ENCODE assay signal across 10 cellular contexts in the genomic region with DNA sequence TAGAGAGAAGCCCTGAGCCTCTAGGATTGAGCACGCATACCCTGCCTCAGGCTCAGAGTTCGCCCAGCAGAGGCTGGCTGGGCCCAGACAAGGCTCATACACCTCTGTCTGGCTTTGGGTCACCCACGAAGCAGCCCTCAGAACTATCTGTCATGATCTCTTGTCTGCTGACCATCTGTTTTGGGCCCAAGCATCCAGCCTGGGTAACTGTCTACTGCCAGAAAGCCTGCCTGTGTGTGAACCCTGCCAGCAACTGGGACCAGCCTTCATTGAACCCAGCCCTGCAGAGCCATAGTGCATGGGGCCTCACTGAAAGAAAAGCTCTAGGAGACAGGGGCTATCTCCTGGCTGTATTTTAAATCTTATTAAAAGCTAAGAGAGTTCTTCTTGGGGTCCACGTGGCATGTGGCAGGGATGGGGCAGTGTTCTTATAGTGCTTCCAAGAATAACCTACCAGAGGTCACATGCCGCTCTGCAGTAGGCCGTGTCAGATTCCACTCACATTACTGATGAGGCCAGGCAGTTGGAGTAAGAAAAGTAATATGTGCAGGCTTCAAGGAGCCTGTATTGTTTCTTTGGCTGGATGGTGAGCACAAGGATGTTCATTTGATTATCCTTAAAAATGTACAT. TPM values are rescaled to one million over a fixed set of nuclear protein-coding genes. Genes with fewer than 3 reads are reported as not detected.
DNase-seq lines count a peak whose midpoint lies in the region; ATAC-seq, FAIRE-seq and TF ChIP-seq lines count a peak whose summit lies in the region.
"Had no signal": no experiment of that assay in that cellular context is flagged by ENCODE, and none has a peak within 500 bp of the region (broad histone marks: within the 10 kb centered on the region; RNA-seq: fewer than 3 reads in every experiment).

No MANE protein-coding gene starts in this region.

- H3K4me3 ChIP-seq in coronary artery (peak overlapping the region; percentile 19), thymus (ENCODE audit: low read length) (no peak overlapping the region)
- H3K4me3 ChIP-seq: A549 had no signal

- WGBS in thymus: 96% methylated on average over 6 of the region's 6 CpGs

- no peak for TF ChIP-seq CTCF in coronary artery (IDR thresholded peaks at IDR 0.05)

- H3K4me3 Mint-ChIP-seq in activated CD4-positive, alpha-beta T cell treated with anti-CD3 and anti-CD28 coated beads for 36 hours: no peak overlapping the region
- no peak overlapping the region for H3K4me3 Mint-ChIP-seq in memory B cell

- no peak for DNase-seq in activated CD4-positive, alpha-beta T cell treated with anti-CD3 and anti-CD28 coated beads for 36 hours
- no peak for DNase-seq in activated CD4-positive, alpha-beta T cell treated with anti-CD3 and anti-CD28 coated beads for 48 hours
- DNase-seq in coronary artery (ENCODE audit: low spot score): no peak
- DNase-seq in memory B cell (ENCODE audit: low spot score in 2 of 2): no peak
- no peak for DNase-seq in RCC 7860 (ENCODE audit: low spot score)
- DNase-seq in ureter (ENCODE audit: low spot score): no peak
- DNase-seq: NCI-H187 had no signal

- intact Hi-C loops in activated CD4-positive, alpha-beta T cell treated with anti-CD3 and anti-CD28 coated beads for 36 hours (cut with DNase I, micrococcal nuclease): no loop called here

- peaks cover 13% of the 10 kb centered on the region for H3K4me1 ChIP-seq in thymus (ENCODE audit: control insufficient read depth, insufficient read depth, low read length)

- H3K27me3 Mint-ChIP-seq in activated CD4-positive, alpha-beta T cell treated with anti-CD3 and anti-CD28 coated beads for 36 hours: no peaks in the 10 kb centered on the region
- H3K27me3 Mint-ChIP-seq in memory B cell: no peaks in the 10 kb centered on the region

- no peak for FAIRE-seq in RCC 7860 (lab: Jason Lieb, UNC)
- FAIRE-seq: A549 had no signal

- H3K9me3 ChIP-seq in thymus (ENCODE audit: control insufficient read depth): no peaks in the 10 kb centered on the region
- H3K9me3 ChIP-seq: A549 had no signal

- CTCF ChIA-PET in activated CD4-positive, alpha-beta T cell treated with anti-CD3 and anti-CD28 coated beads for 36 hours (lab: Charles Lee): no interaction called here

- peak overlapping the region; percentile 31 for H3K27ac Mint-ChIP-seq in activated CD4-positive, alpha-beta T cell treated with anti-CD3 and anti-CD28 coated beads for 36 hours
- peak overlapping the region; percentile 86 for H3K27ac Mint-ChIP-seq in memory B cell

- ATAC-seq in activated CD4-positive, alpha-beta T cell treated with anti-CD3 and anti-CD28 coated beads for 36 hours: no peak
- ATAC-seq in memory B cell (ENCODE audit: low read depth) (no peak), GM21737 (IDR thresholded peaks at IDR 0.05; ENCODE audit: unreplicated experiment) (no peak)
- ATAC-seq: A549 had no signal

- no peaks in the 10 kb centered on the region for H3K27me3 ChIP-seq in thymus (ENCODE audit: control insufficient read depth, insufficient read depth)

- H3K9me3 Mint-ChIP-seq in activated CD4-positive, alpha-beta T cell treated with anti-CD3 and anti-CD28 coated beads for 36 hours (ENCODE audit: low read depth): no peaks in the 10 kb centered on the region
- H3K9me3 Mint-ChIP-seq in memory B cell: no peaks in the 10 kb centered on the region

- H3K4me1 Mint-ChIP-seq in activated CD4-positive, alpha-beta T cell treated with anti-CD3 and anti-CD28 coated beads for 36 hours: peaks cover 69% of the 10 kb centered on the region
- H3K4me1 Mint-ChIP-seq in memory B cell: peaks cover 43% of the 10 kb centered on the region

- peak overlapping the region; percentile 76 to 92 for H3K27ac ChIP-seq in coronary artery
- H3K27ac ChIP-seq in thymus (ENCODE audit: low read depth): peak overlapping the region; percentile 31

- peaks cover 55% of the 10 kb centered on the region for H3K36me3 ChIP-seq in thymus (ENCODE audit: control insufficient read depth, insufficient read depth)

- H3K36me3 Mint-ChIP-seq in activated CD4-positive, alpha-beta T cell treated with anti-CD3 and anti-CD28 coated beads for 36 hours (ENCODE audit: low read depth): peaks cover 31% of the 10 kb centered on the region
- H3K36me3 Mint-ChIP-seq in memory B cell: peaks cover 16% of the 10 kb centered on the region

- POLR2A ChIA-PET in activated CD4-positive, alpha-beta T cell treated with anti-CD3 and anti-CD28 coated beads for 36 hours (lab: Charles Lee): no interaction called here

RNA-seq across cellular contexts. Expression of a gene that starts 7.3 kb away (rescaled TPM):
- 10 to 100 TPM; 16.6 to 17.9 TPM for total RNA-seq in activated CD4-positive, alpha-beta T cell treated with anti-CD3 and anti-CD28 coated beads for 36 hours
- polyA plus RNA-seq in thymus: 13.7 TPM
- total RNA-seq in ureter: 52.6 TPM

RNA-seq across cellular contexts. Expression of a gene that starts 7.5 kb away (rescaled TPM):
- total RNA-seq in activated CD4-positive, alpha-beta T cell treated with anti-CD3 and anti-CD28 coated beads for 36 hours: 10 to 100 TPM; 72.1 to 77.6 TPM
- polyA plus RNA-seq in thymus: 38.6 TPM
- 79.4 TPM for total RNA-seq in ureter

RNA-seq across cellular contexts. Expression of a gene that starts 46.8 kb away (rescaled TPM):
- 100 to 1,000 TPM; 176 to 198 TPM for total RNA-seq in activated CD4-positive, alpha-beta T cell treated with anti-CD3 and anti-CD28 coated beads for 36 hours
- 105 TPM for polyA plus RNA-seq in thymus
- 139 TPM for total RNA-seq in ureter

RNA-seq across cellular contexts. Expression of a gene that starts 49.9 kb away (rescaled TPM):
- 100 to 1,000 TPM; 151 to 173 TPM for total RNA-seq in activated CD4-positive, alpha-beta T cell treated with anti-CD3 and anti-CD28 coated beads for 36 hours
- polyA plus RNA-seq in thymus: 69.5 TPM
- total RNA-seq in ureter: 95.0 TPM
